In the genomic region with DNA sequence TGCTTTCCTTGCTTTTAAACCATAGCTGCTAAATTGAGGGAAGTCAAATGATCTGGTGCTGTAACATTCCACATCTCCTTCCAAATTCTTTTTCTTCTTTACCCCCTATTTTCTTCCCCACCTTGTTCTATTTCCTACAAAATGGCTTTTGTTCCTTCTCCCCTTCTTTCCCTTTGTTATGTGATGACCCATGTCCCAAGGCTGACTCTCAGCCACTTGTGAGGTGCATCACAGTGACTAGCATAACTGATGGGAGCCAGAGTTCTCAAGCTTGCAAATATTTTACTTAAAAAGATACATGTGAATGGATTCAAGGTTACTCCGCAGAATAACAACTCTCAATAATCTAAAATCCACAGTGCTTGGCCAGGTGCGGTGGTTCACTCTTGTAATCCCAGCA, we compare ENCODE assay signal across 20 cellular contexts.
"Had no signal": no experiment of that assay in that cellular context is flagged by ENCODE, and none has a peak within 500 bp of the region (broad histone marks: within the 10 kb centered on the region; RNA-seq: fewer than 3 reads in every experiment).

No MANE protein-coding gene starts in this region.

- H3K4me1 Mint-ChIP-seq: stimulated activated memory B cell treated with anti-CD40 and anti-IgM and Interleukin-4, amounts not matched to agents 10 μg/mL and 1 μg/mL and 100 μg/mL, for 72 hours had no signal

- DNase-seq: activated CD4-positive, alpha-beta T cell treated with anti-CD3 and anti-CD28 coated beads for 36 hours; activated CD4-positive, CD25-positive, alpha-beta regulatory T cell; activated CD8-positive, alpha-beta memory T cell treated with anti-CD3 and anti-CD28 coated beads, Interleukin-2, amount 10 ng/mL, durations not matched to agents 7 days and 5 days; activated CD8-positive, alpha-beta T cell treated with anti-CD3 and anti-CD28 coated beads, Interleukin-2, amount 10 ng/mL, durations not matched to agents 7 days and 5 days; activated naive CD4-positive, alpha-beta T cell; activated T-cell treated with anti-CD3 and anti-CD28 coated beads, Interleukin-2, amount 50 U/mL, for 48 hours; cerebellar nuclear complex; colonic mucosa; effector CD8-positive, alpha-beta T cell; esophagus squamous epithelium; islet precursor cell; left ventricle myocardium inferior; mucosa of descending colon; stimulated activated CD4-positive, alpha-beta T cell treated with anti-CD3 and anti-CD28 coated beads, Interleukin-1b, Interleukin-23, amount 100 ng/mL, for 48 hours; stimulated activated CD4-positive, alpha-beta T cell treated with anti-CD3 and anti-CD28 coated beads, Interleukin-4, amount 100 ng/mL, for 4 hours; stimulated activated CD8-positive, alpha-beta memory T cell treated with anti-CD3 and anti-CD28 coated beads, Interleukin-4, amount 100 ng/mL, for 48 hours; T-helper 2 cell had no signal

- H3K27ac Mint-ChIP-seq: activated CD4-positive, alpha-beta T cell treated with anti-CD3 and anti-CD28 coated beads for 36 hours; activated CD8-positive, alpha-beta memory T cell treated with anti-CD3 and anti-CD28 coated beads, Interleukin-2, amount 10 ng/mL, durations not matched to agents 7 days and 5 days; activated CD8-positive, alpha-beta T cell treated with anti-CD3 and anti-CD28 coated beads, Interleukin-2, amount 10 ng/mL, durations not matched to agents 7 days and 5 days; activated naive CD4-positive, alpha-beta T cell treated with anti-CD3 and anti-CD28 coated beads, Interleukin-2, amount 50 U/mL, for 72 hours; stimulated activated memory B cell treated with anti-CD40 and anti-IgM and Interleukin-4, amounts not matched to agents 10 μg/mL and 1 μg/mL and 100 μg/mL, for 72 hours had no signal

- H3K27me3 Mint-ChIP-seq: activated CD4-positive, alpha-beta T cell treated with anti-CD3 and anti-CD28 coated beads for 36 hours; stimulated activated memory B cell treated with anti-CD40 and anti-IgM and Interleukin-4, amounts not matched to agents 10 μg/mL and 1 μg/mL and 100 μg/mL, for 72 hours had no signal

- H3K36me3 Mint-ChIP-seq: natural killer cell treated with Interleukin-12 subunit alpha and Interleukin-12 subunit beta and Interleukin-15 and Interleukin-18, amount 100 ng/mL, for 72 hours; stimulated activated memory B cell treated with anti-CD40 and anti-IgM and Interleukin-4, amounts not matched to agents 10 μg/mL and 1 μg/mL and 100 μg/mL, for 72 hours had no signal

- H3K4me3 Mint-ChIP-seq: activated CD4-positive, alpha-beta T cell treated with anti-CD3 and anti-CD28 coated beads for 36 hours; activated CD8-positive, alpha-beta memory T cell treated with anti-CD3 and anti-CD28 coated beads, Interleukin-2, amount 10 ng/mL, durations not matched to agents 7 days and 5 days; activated CD8-positive, alpha-beta T cell treated with anti-CD3 and anti-CD28 coated beads, Interleukin-2, amount 10 ng/mL, durations not matched to agents 7 days and 5 days; natural killer cell treated with Interleukin-12 subunit alpha and Interleukin-12 subunit beta and Interleukin-15 and Interleukin-18, amount 100 ng/mL, for 72 hours; stimulated activated memory B cell treated with anti-CD40 and anti-IgM and Interleukin-4, amounts not matched to agents 10 μg/mL and 1 μg/mL and 100 μg/mL, for 72 hours had no signal

- ATAC-seq: activated CD4-positive, alpha-beta T cell treated with anti-CD3 and anti-CD28 coated beads for 36 hours; activated CD8-positive, alpha-beta memory T cell treated with anti-CD3 and anti-CD28 coated beads, Interleukin-2, amount 10 ng/mL, durations not matched to agents 7 days and 5 days; activated CD8-positive, alpha-beta T cell treated with anti-CD3 and anti-CD28 coated beads, Interleukin-2, amount 10 ng/mL, durations not matched to agents 7 days and 5 days; activated naive CD4-positive, alpha-beta T cell treated with anti-CD3 and anti-CD28 coated beads, Interleukin-2, amount 50 U/mL, for 72 hours; natural killer cell treated with Interleukin-12 subunit alpha and Interleukin-12 subunit beta and Interleukin-15 and Interleukin-18, amount 100 ng/mL, for 72 hours had no signal
